Comparison of ENCODE assay signal across 30 cellular contexts in the genomic region with DNA sequence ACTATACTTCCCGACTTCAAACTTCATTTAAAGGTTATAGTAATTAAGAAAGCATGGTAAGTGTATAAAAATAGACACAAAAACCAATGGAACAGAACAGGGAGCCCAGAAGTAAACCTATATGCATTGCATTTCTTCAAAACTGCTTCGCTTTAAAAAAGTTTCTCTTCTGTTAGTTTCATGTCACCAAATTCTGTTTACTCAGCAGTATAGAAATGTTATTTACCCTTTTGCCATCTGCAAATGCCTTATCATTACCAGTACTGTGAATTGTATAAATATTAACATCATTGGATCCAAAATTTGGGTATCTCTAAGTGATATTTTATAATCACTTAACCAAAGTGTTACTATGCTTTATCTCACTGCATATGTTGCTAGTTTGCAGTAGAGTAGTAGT.
"Had no signal": no experiment of that assay in that cellular context is flagged by ENCODE, and none has a peak within 500 bp of the region (broad histone marks: within the 10 kb centered on the region; RNA-seq: fewer than 3 reads in every experiment).

No MANE protein-coding gene starts in this region.

- H3K9me3 ChIP-seq: SJCRH30 had no signal

- H3K4me3 ChIP-seq: PC-9, SJCRH30, SK-N-MC had no signal

- H3K27me3 ChIP-seq: SJCRH30 had no signal

- FAIRE-seq: RCC 7860 had no signal

- H3K4me3 Mint-ChIP-seq: T-cell had no signal

- H3K36me3 ChIP-seq: SJCRH30 had no signal

- H3K4me1 Mint-ChIP-seq: T-cell had no signal

- DNase-seq: Karpas-422, MM.1S, MV-4-11, NCI-H1092, NCI-H1105, NCI-H1417 treated with DMSO at 0.1 percent for 48 hours, NCI-H1436 treated with DMSO at 0.1 percent for 48 hours, NCI-H1694 treated with DMSO at 0.1 percent for 48 hours, NCI-H187 treated with DMSO at 0.1 percent for 48 hours, NCI-H2029, NCI-H2081, NCI-H226, NCI-H446 treated with DMSO at 0.1 percent for 48 hours, NCI-H510A, NCI-H524, NCI-H526, NCI-H69, NCI-H748 treated with DMSO at 0.1 percent for 48 hours, NCI-H82, PC-9, SHP77, SIG-M5, SJCRH30, T-cell had no signal

- H3K36me3 Mint-ChIP-seq: T-cell had no signal

- H3K9me3 Mint-ChIP-seq: T-cell had no signal

- H3K27ac Mint-ChIP-seq: T-cell had no signal

- ATAC-seq: Panc1, Right ventricle myocardium inferior, SK-N-SH treated with all-trans-retinoic acid at 6 μM for 48 hours, T-cell had no signal

- H2AFZ ChIP-seq: PC-9 had no signal

- H3K27ac ChIP-seq: PC-9, RWPE1, SJCRH30, SK-N-MC had no signal

- H3K4me1 ChIP-seq: SJCRH30 had no signal

- H3K4me2 ChIP-seq: PC-9 had no signal
